Comparison of ENCODE assay signal across 23 cellular contexts in genomic region chr5:124644582-124644981, GRCh38.
"Had no signal": no experiment of that assay in that cellular context is flagged by ENCODE, and none has a peak within 500 bp of the region (broad histone marks: within the 10 kb centered on the region; RNA-seq: fewer than 3 reads in every experiment).

No MANE protein-coding gene starts in this region.

- H3K27ac ChIP-seq: cardiac muscle cell, left lung, thyroid gland, upper lobe of right lung had no signal

- H3K27me3 ChIP-seq: cardiac muscle cell, thyroid gland, upper lobe of right lung had no signal

- ATAC-seq: activated CD4-positive, alpha-beta T cell treated with anti-CD3 and anti-CD28 coated beads for 36 hours; activated T-cell treated with anti-CD3 and anti-CD28 coated beads, Interleukin-2, amount 50 U/mL, for 4 hours; left lung; naive thymus-derived CD4-positive, alpha-beta T cell; stimulated activated naive CD8-positive, alpha-beta T cell treated with anti-CD3 and anti-CD28 coated beads, Interleukin-15, Interleukin-2, amounts not matched to agents 100 U/mL and 50 U/mL, for 24 hours; upper lobe of right lung had no signal

- H3K4me3 ChIP-seq: cardiac muscle cell, left lung, lung, thyroid gland, upper lobe of right lung had no signal

- H3K9me3 Mint-ChIP-seq: activated B cell treated with CpG ODN at 0.5 μM for 24 hours; activated T-cell treated with anti-CD3 and anti-CD28 coated beads, Interleukin-2, amount 50 U/mL, for 4 hours; activated T-helper 2 cell treated with anti-CD3 and anti-CD28 coated beads, Interferon-gamma antibody, Interleukin-2, Interleukin-4, amounts not matched to agents 10 μg/mL and 5 μg/mL and 100 μg/mL, durations not matched to agents 14 hours and 24 hours and 36 hours had no signal

- H3K9me3 ChIP-seq: left lung, thyroid gland, upper lobe of right lung had no signal

- H3K4me3 Mint-ChIP-seq: activated CD4-positive, alpha-beta T cell treated with anti-CD3 and anti-CD28 coated beads for 36 hours; activated naive CD4-positive, alpha-beta T cell treated with anti-CD3 and anti-CD28 coated beads for 36 hours; activated naive CD8-positive, alpha-beta T cell treated with anti-CD3 and anti-CD28 coated beads, Interleukin-2, amount 10 ng/mL, durations not matched to agents 7 days and 5 days; activated T-cell treated with anti-CD3 and anti-CD28 coated beads, Interleukin-2, amount 50 U/mL, for 4 hours; naive thymus-derived CD4-positive, alpha-beta T cell had no signal

- DNase-seq: activated B cell treated with CpG ODN at 0.5 μM for 24 hours; activated CD4-positive, alpha-beta T cell treated with anti-CD3 and anti-CD28 coated beads for 36 hours; activated CD4-positive, alpha-beta T cell treated with anti-CD3 and anti-CD28 coated beads, Interleukin-2, amount 50 U/mL, for 4 hours; activated CD8-positive, alpha-beta memory T cell treated with anti-CD3 and anti-CD28 coated beads for 24 hours; activated CD8-positive, alpha-beta memory T cell treated with anti-CD3 and anti-CD28 coated beads, Interleukin-2, amount 50 U/mL, for 4 hours; activated naive CD4-positive, alpha-beta T cell treated with anti-CD3 and anti-CD28 coated beads for 36 hours; activated naive CD8-positive, alpha-beta T cell treated with anti-CD3 and anti-CD28 coated beads, Interleukin-2, amount 10 ng/mL, durations not matched to agents 7 days and 5 days; activated T-cell treated with anti-CD3 and anti-CD28 coated beads, Interleukin-2, amount 50 U/mL, for 4 hours; amniotic stem cell; cortex of kidney; kidney glomerular epithelial cell; left lung; naive thymus-derived CD4-positive, alpha-beta T cell; stimulated activated CD4-positive, alpha-beta T cell treated with anti-CD3 and anti-CD28 coated beads, Interleukin-12 subunit alpha, Interleukin-12 subunit beta, amount 100 ng/mL, for 4 hours; stimulated activated CD4-positive, alpha-beta T cell treated with anti-CD3 and anti-CD28 coated beads, Interleukin-4, amount 100 ng/mL, for 4 hours; stimulated activated naive CD8-positive, alpha-beta T cell treated with anti-CD3 and anti-CD28 coated beads, Interleukin-15, Interleukin-2, amounts not matched to agents 100 U/mL and 50 U/mL, for 24 hours; T-helper 1 cell; thyroid gland; upper lobe of right lung had no signal

- H3K27ac Mint-ChIP-seq: activated B cell treated with CpG ODN at 0.5 μM for 24 hours; activated CD4-positive, alpha-beta T cell treated with anti-CD3 and anti-CD28 coated beads for 36 hours; activated naive CD4-positive, alpha-beta T cell treated with anti-CD3 and anti-CD28 coated beads for 36 hours; activated naive CD8-positive, alpha-beta T cell treated with anti-CD3 and anti-CD28 coated beads, Interleukin-2, amount 10 ng/mL, durations not matched to agents 7 days and 5 days; activated T-helper 2 cell treated with anti-CD3 and anti-CD28 coated beads, Interferon-gamma antibody, Interleukin-2, Interleukin-4, amounts not matched to agents 10 μg/mL and 5 μg/mL and 100 μg/mL, durations not matched to agents 14 hours and 24 hours and 36 hours; naive thymus-derived CD4-positive, alpha-beta T cell had no signal

- H3K27me3 Mint-ChIP-seq: activated B cell treated with CpG ODN at 0.5 μM for 24 hours, progenitor cell of endocrine pancreas had no signal
